ENCODE assay signal across 3 cellular contexts in genomic region chr10:119051775-119052174, GRCh38.
TF ChIP-seq lines count a peak whose summit lies in the region.

No MANE protein-coding gene starts in this region.

TF ChIP-seq in A549, 52 proteins besides CTCF, POLR2A, EP300 and RAD21:
- TF ChIP-seq ZFP36 (IDR thresholded peaks at IDR 0.05; ENCODE audit: borderline replicate concordance, partially characterized antibody): no peak
- TF ChIP-seq FOSL2 (IDR thresholded peaks at IDR 0.05): no peak
- peak; percentile 32 for TF ChIP-seq FOSL2 (CRISPR knock-in tag; IDR thresholded peaks at IDR 0.05)
TF ChIP-seq in A549: peak in this region for 1.

TF ChIP-seq in HEK293, 187 proteins besides CTCF, POLR2A, EP300 and RAD21:
- TF ChIP-seq ZNF10 (tag by site-specific recombination; IDR thresholded peaks at IDR 0.05) (peak; percentile 41; the same call in 1 of the 2 replicates), SALL2 (tag by site-specific recombination; IDR thresholded peaks at IDR 0.05; ENCODE audit: borderline replicate concordance) (no peak)
TF ChIP-seq in HEK293: peak in this region for 1.

TF ChIP-seq in GM12878, 131 proteins besides CTCF, POLR2A, EP300 and RAD21:
- no peak for TF ChIP-seq HDGF (IDR thresholded peaks at IDR 0.05)
- TF ChIP-seq LARP7 (IDR thresholded peaks at IDR 0.05): no peak
- TF ChIP-seq HCFC1 (IDR thresholded peaks at IDR 0.05; ENCODE audit: low read length): no peak
- TF ChIP-seq TCF3 (IDR thresholded peaks at IDR 0.05; ENCODE audit: borderline replicate concordance, insufficient read depth, low read depth, low read length): no peak
- TF ChIP-seq E2F8 (IDR thresholded peaks at IDR 0.05; ENCODE audit: low read depth, partially characterized antibody): no peak
- no peak for TF ChIP-seq SREBF2 (IDR thresholded peaks at IDR 0.05; ENCODE audit: low read length)
- no peak for TF ChIP-seq BACH1 (IDR thresholded peaks at IDR 0.05; ENCODE audit: borderline replicate concordance)
- no peak for TF ChIP-seq NR2F1 (conservative IDR thresholded peaks at IDR 0.05)
- no peak for TF ChIP-seq ZBED1 (IDR thresholded peaks at IDR 0.05; ENCODE audit: borderline replicate concordance)
- no peak for TF ChIP-seq SRF (IDR thresholded peaks at IDR 0.05; ENCODE audit: low read depth in 2 of 2, low read length in 2 of 2)
- TF ChIP-seq TCF12 (IDR thresholded peaks at IDR 0.05; ENCODE audit: low read depth, low read length): no peak
- no peak for TF ChIP-seq MYC (IDR thresholded peaks at IDR 0.05; ENCODE audit: insufficient read depth, insufficient read length, insufficient replicate concordance, low read length, severe bottlenecking)
- TF ChIP-seq NKRF (conservative IDR thresholded peaks at IDR 0.05): no peak
- no peak for TF ChIP-seq ATF7 (IDR thresholded peaks at IDR 0.05; ENCODE audit: low read depth)
